In the genomic region with DNA sequence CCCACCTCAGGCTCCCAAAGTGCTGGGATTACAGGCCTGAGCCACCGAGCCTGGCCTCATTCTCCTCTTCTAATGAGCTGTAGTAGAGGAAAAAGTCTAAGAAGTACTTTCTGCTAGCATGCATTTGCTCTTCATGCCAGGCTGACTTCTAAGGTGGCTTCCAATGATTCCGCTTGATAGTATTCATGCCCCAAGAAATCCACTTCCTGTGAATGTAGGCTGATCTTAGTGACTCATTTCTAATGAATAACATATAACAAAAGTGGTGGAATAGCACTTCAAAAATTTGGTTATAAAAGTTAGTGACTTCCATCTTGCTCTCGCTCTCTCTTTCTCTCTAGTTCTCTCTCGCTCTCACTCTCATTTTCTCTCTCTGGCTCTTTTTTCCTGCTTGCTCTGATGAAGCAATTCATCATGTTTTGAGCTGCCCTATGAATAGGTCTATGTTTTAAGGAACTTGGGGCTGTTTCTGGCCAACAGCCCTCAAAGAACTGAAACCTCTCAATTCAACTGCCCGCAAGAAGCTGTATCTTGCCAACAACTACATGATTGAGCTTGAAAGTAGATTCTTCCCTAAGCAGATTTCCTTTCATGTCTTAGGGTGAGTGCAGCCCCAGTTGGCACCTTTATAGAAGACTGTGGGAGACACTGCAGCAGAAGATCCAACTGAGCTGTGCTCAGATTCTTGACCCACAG, we compare ENCODE assay signal across 15 cellular contexts.
"Had no signal": no experiment of that assay in that cellular context is flagged by ENCODE, and none has a peak within 500 bp of the region (broad histone marks: within the 10 kb centered on the region; RNA-seq: fewer than 3 reads in every experiment).

No MANE protein-coding gene starts in this region.

- H3K9me3 ChIP-seq: breast epithelium, esophagus muscularis mucosa, thyroid gland, vagina had no signal

- H3K4me1 Mint-ChIP-seq: activated CD4-positive, alpha-beta memory T cell treated with anti-CD3 and anti-CD28 coated beads, Interleukin-2, amount 10 ng/mL, durations not matched to agents 7 days and 5 days; activated naive CD8-positive, alpha-beta T cell treated with anti-CD3 and anti-CD28 coated beads for 36 hours had no signal

- H3K27me3 ChIP-seq: breast epithelium, esophagus muscularis mucosa, foreskin keratinocyte, heart left ventricle, neural progenitor cell, thyroid gland, vagina had no signal

- DNase-seq: activated CD4-positive, alpha-beta memory T cell treated with anti-CD3 and anti-CD28 coated beads, Interleukin-2, amount 10 ng/mL, durations not matched to agents 7 days and 5 days; activated gamma-delta T cell treated with Interleukin-2 at 50 U/mL for 16 hours; activated naive CD8-positive, alpha-beta T cell treated with anti-CD3 and anti-CD28 coated beads for 36 hours; activated T-cell treated with anti-CD3 and anti-CD28 coated beads, Interleukin-2, amount 50 U/mL, for 48 hours; heart left ventricle; islet precursor cell; T1000; thyroid gland had no signal

- H3K4me3 Mint-ChIP-seq: activated CD4-positive, alpha-beta memory T cell treated with anti-CD3 and anti-CD28 coated beads, Interleukin-2, amount 10 ng/mL, durations not matched to agents 7 days and 5 days; activated naive CD8-positive, alpha-beta T cell treated with anti-CD3 and anti-CD28 coated beads for 36 hours; neural progenitor cell had no signal

- ATAC-seq: foreskin keratinocyte, heart left ventricle had no signal

- H3K36me3 ChIP-seq: breast epithelium, esophagus muscularis mucosa, heart left ventricle, neural progenitor cell, thyroid gland, vagina had no signal

- H3K27me3 Mint-ChIP-seq: activated CD4-positive, alpha-beta memory T cell treated with anti-CD3 and anti-CD28 coated beads, Interleukin-2, amount 10 ng/mL, durations not matched to agents 7 days and 5 days; activated naive CD8-positive, alpha-beta T cell treated with anti-CD3 and anti-CD28 coated beads for 36 hours had no signal

- H3K27ac ChIP-seq: esophagus muscularis mucosa, foreskin keratinocyte, heart left ventricle, neural progenitor cell, parathyroid adenoma, thyroid gland, vagina, VCaP had no signal

- H3K36me3 Mint-ChIP-seq: activated naive CD8-positive, alpha-beta T cell treated with anti-CD3 and anti-CD28 coated beads for 36 hours; neural progenitor cell had no signal

- H3K4me3 ChIP-seq: breast epithelium, esophagus muscularis mucosa, heart left ventricle, neural progenitor cell, thyroid gland, vagina had no signal

- H3K27ac Mint-ChIP-seq: activated CD4-positive, alpha-beta memory T cell treated with anti-CD3 and anti-CD28 coated beads, Interleukin-2, amount 10 ng/mL, durations not matched to agents 7 days and 5 days; activated naive CD8-positive, alpha-beta T cell treated with anti-CD3 and anti-CD28 coated beads for 36 hours; neural progenitor cell had no signal

- H3K4me1 ChIP-seq: breast epithelium, foreskin keratinocyte, heart left ventricle, parathyroid adenoma had no signal
